9 cellular contexts compared by ENCODE assay signal in the genomic region with DNA sequence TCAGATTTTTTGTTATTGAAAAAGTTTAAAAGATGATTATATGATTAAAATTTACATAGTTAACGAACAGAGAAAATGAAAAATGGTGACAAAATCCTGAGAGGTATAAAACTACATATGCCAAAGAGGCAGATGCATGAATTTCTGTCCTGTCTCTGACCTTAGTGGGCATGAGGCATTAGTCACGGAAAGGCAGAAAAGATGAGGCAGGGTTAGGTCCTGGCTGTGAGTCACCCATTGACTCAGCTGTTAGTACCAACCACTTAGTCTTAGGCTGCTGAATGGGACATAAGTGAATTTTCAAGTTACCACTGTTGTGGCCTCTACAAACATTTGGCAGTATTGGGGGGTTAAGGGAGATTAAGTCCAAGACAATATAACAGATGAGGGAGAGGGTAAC. TPM values are rescaled to one million over a fixed set of nuclear protein-coding genes. Genes with fewer than 3 reads are reported as not detected.
A peak's percentile ranks its signal among the peaks of the same experiment; 100 is the strongest.
DNase-seq lines count a peak whose midpoint lies in the region; ATAC-seq and TF ChIP-seq lines count a peak whose summit lies in the region.
"Had no signal": no experiment of that assay in that cellular context is flagged by ENCODE, and none has a peak within 500 bp of the region (broad histone marks: within the 10 kb centered on the region; RNA-seq: fewer than 3 reads in every experiment).

No MANE protein-coding gene starts in this region.

- peak overlapping the region; percentile 70 for H3K27ac Mint-ChIP-seq in HFFc6
- H3K27ac Mint-ChIP-seq in nephron progenitor cell: no peak overlapping the region

- H3K9me3 Mint-ChIP-seq in HFFc6 (peaks cover 3% of the 10 kb centered on the region; the same call in 1 of the 2 replicates), nephron progenitor cell (peaks cover 26% of the 10 kb centered on the region)

- H3K36me3 ChIP-seq in upper lobe of left lung: peaks cover 2 to 16% (median 3%) of the 10 kb centered on the region in 4 donors

- H3K4me3 Mint-ChIP-seq in HFFc6: peak overlapping the region; percentile 18; the same call in 1 of the 2 replicates
- H3K4me3 Mint-ChIP-seq in nephron progenitor cell: no peak overlapping the region
- H3K4me3 Mint-ChIP-seq: central memory CD8-positive, alpha-beta T cell had no signal

- TF ChIP-seq CTCF in HFFc6 (IDR thresholded peaks at IDR 0.05): no peak
- no peak for TF ChIP-seq CTCF in upper lobe of left lung (IDR thresholded peaks at IDR 0.05)
- no peak for TF ChIP-seq CTCF in nephron progenitor cell (IDR thresholded peaks at IDR 0.05)

- H3K9me3 ChIP-seq in upper lobe of left lung: no peaks in the 10 kb centered on the region

- peaks cover 8 to 39% (median 29%) of the 10 kb centered on the region in 4 donors for H3K4me1 ChIP-seq in upper lobe of left lung

- 77 to 85% methylated on average over 2 of the region's 2 CpGs for WGBS in upper lobe of left lung, 2 donors

- DNase-seq in ACHN (peak; percentile 91), HFFc6 (peak; percentile 90), kidney glomerular epithelial cell (lab: John Stamatoyannopoulos, UW) (peak; percentile 80), upper lobe of left lung (peak in 1 of 2 donors; percentile 51), nephron progenitor cell (no peak), NCI-H1105 (lab: John Stamatoyannopoulos, UW) (no peak)
- peak; percentile 27 for DNase-seq in activated CD8-positive, alpha-beta memory T cell treated with anti-CD3 and anti-CD28 coated beads, Interleukin-2, amount 50 U/mL, for 24 hours (ENCODE audit: extremely low read depth)

- TF ChIP-seq POLR2A in upper lobe of left lung (IDR thresholded peaks at IDR 0.05): no peak

- peaks cover 48% of the 10 kb centered on the region for H3K36me3 Mint-ChIP-seq in HFFc6 (ENCODE audit: low read depth)
- H3K36me3 Mint-ChIP-seq in nephron progenitor cell (ENCODE audit: low read depth): peaks cover 61% of the 10 kb centered on the region

- no peak overlapping the region for H3K27ac ChIP-seq in upper lobe of left lung

- in situ Hi-C loops in ACHN (cut with HindIII; ENCODE audit: low pct_ligation_motif_present, low pct_unique_long_range_greater_than_20kb, low sequenced_read_pairs): no loop called here

- ATAC-seq in upper lobe of left lung (ENCODE audit: low FRiP score in 2 of 2) (peak; percentile 69 to 83), GM21717 (IDR thresholded peaks at IDR 0.05; ENCODE audit: unreplicated experiment) (no peak)

- no peak overlapping the region for H3K4me3 ChIP-seq in upper lobe of left lung

- peaks cover 99% of the 10 kb centered on the region for H3K4me1 Mint-ChIP-seq in HFFc6 (ENCODE audit: low read depth)
- no peaks in the 10 kb centered on the region for H3K4me1 Mint-ChIP-seq in nephron progenitor cell

- no peak for TF ChIP-seq EP300 in upper lobe of left lung (IDR thresholded peaks at IDR 0.05)

- no peaks in the 10 kb centered on the region for H3K27me3 ChIP-seq in upper lobe of left lung

- H3K27me3 Mint-ChIP-seq in HFFc6 (ENCODE audit: insufficient read depth) (no peaks in the 10 kb centered on the region; the same call in 1 of the 2 replicates), nephron progenitor cell (ENCODE audit: low read depth, poor library complexity) (no peaks in the 10 kb centered on the region)
- H3K27me3 Mint-ChIP-seq: central memory CD8-positive, alpha-beta T cell had no signal

RNA-seq across cellular contexts. Expression of a gene that starts 33.1 kb away (rescaled TPM):
- total RNA-seq in HFFc6 (2021; fragmentation: NEBNext Ultra II Directional; extraction: Animal tissue kit (Norgen Biotek cat#: 25700)): 10 to 100 TPM; 61.6 to 89.8 (median 64.9) TPM
- 10 to 100 TPM; 29.2 to 43.9 (median 30.9) TPM for total RNA-seq in upper lobe of left lung

Comparison
In these comparisons a context has a peak if more than half of its experiments do, and no peak if none do; other contexts are left out.
1. DNase-seq: peak in ACHN (single experiment), HFFc6 (single experiment), activated CD8-positive, alpha-beta memory T cell treated with anti-CD3 and anti-CD28 coated beads, Interleukin-2, amount 50 U/mL, for 24 hours (single experiment) and kidney glomerular epithelial cell (single experiment); none in nephron progenitor cell (single experiment) and NCI-H1105 (single experiment).